ENCODE assay signal across 8 cellular contexts in the genomic region with DNA sequence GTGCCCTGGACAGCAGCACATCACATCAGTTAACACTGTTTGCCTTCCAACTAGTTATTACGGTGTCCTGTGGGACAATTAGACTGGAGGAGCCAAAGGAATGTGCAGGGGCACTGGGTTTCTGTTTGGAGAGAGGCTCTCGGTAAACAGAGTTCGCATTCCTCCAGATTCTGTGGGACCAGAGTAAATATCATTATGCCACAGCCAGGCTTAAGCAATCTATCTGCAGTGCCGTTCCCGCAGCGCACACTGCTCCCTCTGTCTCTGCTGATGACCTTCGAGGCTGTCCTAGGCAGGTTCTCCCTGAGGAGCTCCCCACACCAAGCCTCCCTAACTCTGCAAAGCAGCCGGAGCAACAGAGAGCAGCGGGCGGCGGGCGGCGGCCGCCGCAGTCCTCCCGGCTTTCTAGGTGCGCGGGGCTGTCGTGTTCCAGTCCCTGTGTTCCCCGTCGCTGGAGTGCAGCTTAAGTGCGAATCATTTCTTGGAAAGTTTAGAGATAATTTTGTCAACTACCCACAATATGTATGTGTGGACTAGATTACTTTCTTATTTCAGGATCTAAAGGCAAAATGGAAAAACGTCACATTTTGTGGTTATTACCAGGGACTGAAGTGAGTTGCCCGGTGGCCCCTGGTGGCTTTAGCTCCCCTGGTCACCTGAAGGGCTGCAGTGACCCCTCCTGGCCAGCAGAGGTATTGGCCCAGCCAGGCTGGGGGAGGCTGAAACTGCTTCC. TPM values are rescaled to one million over a fixed set of nuclear protein-coding genes. Genes with fewer than 3 reads are reported as not detected.
DNase-seq lines count a peak whose midpoint lies in the region; ATAC-seq and TF ChIP-seq lines count a peak whose summit lies in the region.

No MANE protein-coding gene starts in this region.

- H3K4me1 Mint-ChIP-seq in T-helper 2 cell treated with Interferon-gamma antibody and Interleukin-4, amounts not matched to agents 5 μg/mL and 100 μg/mL, for 36 hours (ENCODE audit: low read depth), result peaks cover 9% of the 10 kb centered on the region

- ATAC-seq in GM18502 (IDR thresholded peaks at IDR 0.05; ENCODE audit: poor library complexity, unreplicated experiment), result no peak

- H3K36me3 ChIP-seq in MG63 (peaks cover 75% of the 10 kb centered on the region), right atrium auricular region (peaks cover 37% of the 10 kb centered on the region)

- H3K36me3 Mint-ChIP-seq in T-helper 2 cell treated with Interferon-gamma antibody and Interleukin-4, amounts not matched to agents 5 μg/mL and 100 μg/mL, for 36 hours (ENCODE audit: low read depth), result peaks cover 46% of the 10 kb centered on the region

- no peaks in the 10 kb centered on the region for H3K27me3 Mint-ChIP-seq in T-helper 2 cell treated with Interferon-gamma antibody and Interleukin-4, amounts not matched to agents 5 μg/mL and 100 μg/mL, for 36 hours (ENCODE audit: low read depth)

- DNase-seq in GM03348 (ENCODE audit: low spot score) (peak; percentile 93), MG63 (peak; percentile 55), amniotic stem cell (lab: John Stamatoyannopoulos, UW) (peak; percentile 51), right atrium auricular region (ENCODE audit: low spot score) (no peak), retinal pigment epithelial cell (ENCODE audit: low read depth) (peak; percentile 19), KG1 (lab: John Stamatoyannopoulos, UW) (no peak)
- DNase-seq in T-helper 2 cell treated with Interferon-gamma antibody and Interleukin-4, amounts not matched to agents 5 μg/mL and 100 μg/mL, for 36 hours (ENCODE audit: low spot score), result peak; percentile 70

- H3K9me3 Mint-ChIP-seq in T-helper 2 cell treated with Interferon-gamma antibody and Interleukin-4, amounts not matched to agents 5 μg/mL and 100 μg/mL, for 36 hours, result no peaks in the 10 kb centered on the region

- H3K27me3 ChIP-seq in MG63 (no peaks in the 10 kb centered on the region), right atrium auricular region (no peaks in the 10 kb centered on the region)

- H3K4me3 Mint-ChIP-seq in T-helper 2 cell treated with Interferon-gamma antibody and Interleukin-4, amounts not matched to agents 5 μg/mL and 100 μg/mL, for 36 hours, result no peak overlapping the region

- no peak overlapping the region for H3K27ac ChIP-seq in right atrium auricular region

- peaks cover 0 to 47% of the 10 kb centered on the region in 2 donors for H3K4me1 ChIP-seq in right atrium auricular region

- H3K9me3 ChIP-seq in MG63, result no peaks in the 10 kb centered on the region
- no peaks in the 10 kb centered on the region for H3K9me3 ChIP-seq in right atrium auricular region

- peak overlapping the region; percentile 57 for H3K27ac Mint-ChIP-seq in T-helper 2 cell treated with Interferon-gamma antibody and Interleukin-4, amounts not matched to agents 5 μg/mL and 100 μg/mL, for 36 hours

- peak; percentile 99 for TF ChIP-seq CTCF in right atrium auricular region (IDR thresholded peaks at IDR 0.05)
- peak; percentile 99 for TF ChIP-seq CTCF in retinal pigment epithelial cell (conservative IDR thresholded peaks at IDR 0.05; ENCODE audit: low read depth, low read length)

- H3K4me3 ChIP-seq in MG63, result no peak overlapping the region
- no peak overlapping the region for H3K4me3 ChIP-seq in right atrium auricular region
- H3K4me3 ChIP-seq in retinal pigment epithelial cell (ENCODE audit: low read length), result no peak overlapping the region

RNA-seq across cellular contexts. Expression of a gene that starts 43.3 kb away (rescaled TPM):
- 47.3 and 48.7 TPM in 2 replicates for total RNA-seq in MG63 (2014; rRNA removed; shearing (Covaris generic); ENCODE audit: low replicate concordance)
- 10 to 100 TPM; 21.2 to 21.8 TPM for total RNA-seq in right atrium auricular region

Comparison
In these comparisons a context has a peak if more than half of its experiments do, and no peak if none do; other contexts are left out.
1. DNase-seq: peak in GM03348 (single experiment), MG63 (single experiment), T-helper 2 cell treated with Interferon-gamma antibody and Interleukin-4, amounts not matched to agents 5 μg/mL and 100 μg/mL, for 36 hours (single experiment), amniotic stem cell (single experiment) and retinal pigment epithelial cell (single experiment); none in right atrium auricular region (single experiment) and KG1 (single experiment).